ENCODE assay signal across 13 cellular contexts in genomic region chr7:99111591-99111990, GRCh38. TPM values are rescaled to one million over a fixed set of nuclear protein-coding genes. Genes with fewer than 3 reads are reported as not detected.
DNase-seq lines count a peak whose midpoint lies in the region; ATAC-seq and TF ChIP-seq lines count a peak whose summit lies in the region.
"Had no signal": no experiment of that assay in that cellular context is flagged by ENCODE, and none has a peak within 500 bp of the region (broad histone marks: within the 10 kb centered on the region; RNA-seq: fewer than 3 reads in every experiment).

No MANE protein-coding gene starts in this region.

- H3K9me3 Mint-ChIP-seq in T-helper 1 cell treated with Interleukin-12 subunit alpha and Interleukin-12 subunit beta and Interleukin-4 antibody, amounts not matched to agents 30 μg/mL and 1 μg/mL, for 36 hours, result peaks cover 4% of the 10 kb centered on the region
- H3K9me3 Mint-ChIP-seq in chondrocyte (ENCODE audit: low read depth), result peaks cover 10% of the 10 kb centered on the region

- peak overlapping the region; percentile 16 for H3K27ac Mint-ChIP-seq in T-helper 1 cell treated with Interleukin-12 subunit alpha and Interleukin-12 subunit beta and Interleukin-4 antibody, amounts not matched to agents 30 μg/mL and 1 μg/mL, for 36 hours
- H3K27ac Mint-ChIP-seq in chondrocyte (ENCODE audit: unreplicated experiment), result peak overlapping the region; percentile 49
- H3K27ac Mint-ChIP-seq: nephron had no signal

- no peaks in the 10 kb centered on the region for H3K27me3 Mint-ChIP-seq in T-helper 1 cell treated with Interleukin-12 subunit alpha and Interleukin-12 subunit beta and Interleukin-4 antibody, amounts not matched to agents 30 μg/mL and 1 μg/mL, for 36 hours (ENCODE audit: low read depth)
- no peaks in the 10 kb centered on the region for H3K27me3 Mint-ChIP-seq in chondrocyte (ENCODE audit: low read depth)

- H3K27ac ChIP-seq in substantia nigra (ENCODE audit: low read depth, low read length, poor library complexity, severe bottlenecking), result peak overlapping the region; percentile 54

- no peak for DNase-seq in T-helper 1 cell
- DNase-seq in chondrocyte (ENCODE audit: low spot score), result no peak
- no peak for DNase-seq in substantia nigra (lab: John Stamatoyannopoulos, UW)
- DNase-seq in hepatic stellate cell (ENCODE audit: low spot score), result no peak
- no peak for DNase-seq in nucleus accumbens (lab: John Stamatoyannopoulos, UW)
- no peak for DNase-seq in stimulated activated naive CD4-positive, alpha-beta T cell (lab: John Stamatoyannopoulos, UW)
- DNase-seq: 8988T; activated T-cell treated with anti-CD3 and anti-CD28 coated beads, Interleukin-2, amount 50 U/mL, for 72 hours; NCI-H526 treated with DMSO at 0.1 percent for 48 hours; stimulated activated CD4-positive, alpha-beta T cell treated with anti-CD3 and anti-CD28 coated beads, Interleukin-1b, Interleukin-23, amount 100 ng/mL, for 48 hours had no signal

- H3K4me1 Mint-ChIP-seq in T-helper 1 cell treated with Interleukin-12 subunit alpha and Interleukin-12 subunit beta and Interleukin-4 antibody, amounts not matched to agents 30 μg/mL and 1 μg/mL, for 36 hours (ENCODE audit: low read depth), result peaks cover 26% of the 10 kb centered on the region
- H3K4me1 Mint-ChIP-seq in chondrocyte (ENCODE audit: low read depth), result peaks cover 68% of the 10 kb centered on the region

- ATAC-seq in HG03175 (IDR thresholded peaks at IDR 0.05; ENCODE audit: unreplicated experiment), result peak; percentile 9

- no peak overlapping the region for H3K4me3 Mint-ChIP-seq in T-helper 1 cell treated with Interleukin-12 subunit alpha and Interleukin-12 subunit beta and Interleukin-4 antibody, amounts not matched to agents 30 μg/mL and 1 μg/mL, for 36 hours
- H3K4me3 Mint-ChIP-seq in chondrocyte (ENCODE audit: unreplicated experiment), result no peak overlapping the region
- H3K4me3 Mint-ChIP-seq: nephron had no signal

- peaks cover 6% of the 10 kb centered on the region for H3K36me3 Mint-ChIP-seq in T-helper 1 cell treated with Interleukin-12 subunit alpha and Interleukin-12 subunit beta and Interleukin-4 antibody, amounts not matched to agents 30 μg/mL and 1 μg/mL, for 36 hours (ENCODE audit: low read depth)
- H3K36me3 Mint-ChIP-seq in chondrocyte (ENCODE audit: low read depth), result peaks cover 6% of the 10 kb centered on the region

- no peak for TF ChIP-seq CTCF in chondrocyte (IDR thresholded peaks at IDR 0.05)

RNA-seq across cellular contexts. Expression of gene SMURF1, which starts 32.3 kb away (rescaled TPM):
- 28.2 to 32.2 TPM (median 30.2 TPM) in 3 replicates for total RNA-seq in chondrocyte
